In the genomic region with DNA sequence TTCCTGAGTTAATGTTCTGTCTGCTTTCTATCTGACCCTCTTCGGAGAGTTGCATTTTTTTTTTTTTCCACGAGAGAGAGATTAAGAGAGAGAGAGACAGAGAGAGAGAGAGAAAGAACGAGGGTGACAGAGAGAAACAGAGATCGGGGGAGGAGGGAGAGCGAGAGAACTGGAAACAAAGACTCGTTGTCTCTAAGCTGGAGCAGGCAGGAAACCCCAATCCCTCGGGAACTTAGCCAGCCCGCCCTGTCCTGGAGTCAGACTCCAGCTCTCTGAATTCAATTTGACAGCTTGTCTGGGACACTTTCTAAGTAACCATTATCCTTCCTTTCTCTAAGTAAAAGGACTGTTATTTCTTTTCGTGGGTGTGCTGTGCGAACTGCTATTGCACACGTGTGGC, we compare ENCODE assay signal across 14 cellular contexts.
A peak's percentile ranks its signal among the peaks of the same experiment; 100 is the strongest.
DNase-seq lines count a peak whose midpoint lies in the region; ATAC-seq, FAIRE-seq and TF ChIP-seq lines count a peak whose summit lies in the region.
"Had no signal": no experiment of that assay in that cellular context is flagged by ENCODE, and none has a peak within 500 bp of the region (broad histone marks: within the 10 kb centered on the region; RNA-seq: fewer than 3 reads in every experiment).

No MANE protein-coding gene starts in this region.

- H2BK15ac ChIP-seq in H9 (ENCODE audit: low read depth, low read length), result no peak overlapping the region

- TF ChIP-seq CTCF in nephron progenitor cell (IDR thresholded peaks at IDR 0.05), result no peak
- TF ChIP-seq CTCF in H9 (conservative IDR thresholded peaks at IDR 0.05), result no peak

- H3K4me2 ChIP-seq in H9 (ENCODE audit: insufficient read depth, insufficient read length, low read length), result no peak overlapping the region

- H3K79me2 ChIP-seq in H9 (ENCODE audit: insufficient read depth, low read length), result no peaks in the 10 kb centered on the region

- no CpG with 5 or more reads among the region's 11 CpGs for WGBS in H9 (ENCODE audit: extremely low coverage, insufficient read length, low lambda C conversion rate)

- H3T11ph ChIP-seq in H9 (ENCODE audit: low read length), result no peak overlapping the region

- H2BK5ac ChIP-seq in H9 (ENCODE audit: insufficient read length, low read length), result no peak overlapping the region

- H2BK12ac ChIP-seq in H9 (ENCODE audit: insufficient read length, low read depth, low read length), result no peak overlapping the region

- H3K4me1 Mint-ChIP-seq in nephron progenitor cell (peaks cover 34% of the 10 kb centered on the region), H9 (peaks cover 25 to 27% of the 10 kb centered on the region in 2 experiments)
- peaks cover 6% of the 10 kb centered on the region for H3K4me1 Mint-ChIP-seq in activated CD4-positive, alpha-beta memory T cell treated with anti-CD3 and anti-CD28 coated beads, Interleukin-2, amount 10 ng/mL, durations not matched to agents 7 days and 5 days

- H3K4me3 ChIP-seq in SJCRH30, result peak overlapping the region; percentile 19
- H3K4me3 ChIP-seq: BLaER1 treated with 17β-estradiol and CSF1 and Interleukin-3, amounts not matched to agents 10 nM and 100 nM; vagina had no signal

- peaks cover 10% of the 10 kb centered on the region for H3K36me3 Mint-ChIP-seq in nephron progenitor cell (ENCODE audit: low read depth)
- no peaks in the 10 kb centered on the region for H3K36me3 Mint-ChIP-seq in H9 (ENCODE audit: insufficient read depth in 1 of 3, low read depth in 3 of 3)
- peaks cover 74% of the 10 kb centered on the region for H3K36me3 Mint-ChIP-seq in activated CD4-positive, alpha-beta memory T cell treated with anti-CD3 and anti-CD28 coated beads, Interleukin-2, amount 10 ng/mL, durations not matched to agents 7 days and 5 days (ENCODE audit: low read depth)

- H3K4me3 Mint-ChIP-seq in nephron progenitor cell (no peak overlapping the region), H9 (no peak overlapping the region)
- H3K4me3 Mint-ChIP-seq in activated CD4-positive, alpha-beta memory T cell treated with anti-CD3 and anti-CD28 coated beads, Interleukin-2, amount 10 ng/mL, durations not matched to agents 7 days and 5 days, result no peak overlapping the region
- H3K4me3 Mint-ChIP-seq: effector memory CD8-positive, alpha-beta T cell had no signal

- H4K8ac ChIP-seq in H9 (replicated peaks; ENCODE audit: insufficient read length, low read depth, low read length), result no peak overlapping the region

- no peaks in the 10 kb centered on the region for H4K20me1 ChIP-seq in H9 (ENCODE audit: control insufficient read depth, insufficient read depth, insufficient read length)

- H3K18ac ChIP-seq in H9 (ENCODE audit: insufficient read length, low read depth, low read length), result no peak overlapping the region

- H2AK5ac ChIP-seq in H9 (ENCODE audit: insufficient read length, low read length), result no peak overlapping the region

- no peak overlapping the region for H2AFZ ChIP-seq in H9 (ENCODE audit: low read length)

- no peaks in the 10 kb centered on the region for H3K79me1 ChIP-seq in H9 (ENCODE audit: insufficient read depth, low read depth, low read length, poor library complexity, severe bottlenecking)

- no peak overlapping the region for H2BK120ac ChIP-seq in H9 (ENCODE audit: low read depth, low read length, poor library complexity, severe bottlenecking)

- H4K5ac ChIP-seq in H9 (ENCODE audit: insufficient read length, low read depth, low read length), result no peak overlapping the region

- H3K9me3 Mint-ChIP-seq in nephron progenitor cell, result no peaks in the 10 kb centered on the region
- H3K9me3 Mint-ChIP-seq in H9, result no peaks in the 10 kb centered on the region
- no peaks in the 10 kb centered on the region for H3K9me3 Mint-ChIP-seq in activated CD4-positive, alpha-beta memory T cell treated with anti-CD3 and anti-CD28 coated beads, Interleukin-2, amount 10 ng/mL, durations not matched to agents 7 days and 5 days
- H3K9me3 Mint-ChIP-seq: effector memory CD8-positive, alpha-beta T cell had no signal

- peaks cover 12% of the 10 kb centered on the region for H3K27me3 Mint-ChIP-seq in nephron progenitor cell (ENCODE audit: low read depth, poor library complexity)
- H3K27me3 Mint-ChIP-seq in H9 (ENCODE audit: low read depth), result peaks cover 4% of the 10 kb centered on the region
- H3K27me3 Mint-ChIP-seq in activated CD4-positive, alpha-beta memory T cell treated with anti-CD3 and anti-CD28 coated beads, Interleukin-2, amount 10 ng/mL, durations not matched to agents 7 days and 5 days, result no peaks in the 10 kb centered on the region
- H3K27me3 Mint-ChIP-seq: effector memory CD8-positive, alpha-beta T cell had no signal

- H3K9me3 ChIP-seq in SJCRH30 (replicated peaks) (no peaks in the 10 kb centered on the region), H9 (ENCODE audit: control insufficient read depth, low read depth, low read length) (no peaks in the 10 kb centered on the region)
- H3K9me3 ChIP-seq: BLaER1 treated with 17β-estradiol and CSF1 and Interleukin-3, amounts not matched to agents 10 nM and 100 nM; vagina had no signal

- H3K56ac ChIP-seq in H9 (ENCODE audit: insufficient read length, low read depth, low read length), result no peak overlapping the region

- CTCF ChIA-PET in activated CD4-positive, alpha-beta memory T cell treated with anti-CD3 and anti-CD28 coated beads, Interleukin-2, amount 10 ng/mL, durations not matched to agents 7 days and 5 days (lab: Charles Lee), result interaction anchor here (2.8 kb wide), 1 partner anchor 13 kb away, joined by 11 read pairs; no protein-coding TSS in a partner anchor

- no peak overlapping the region for H3K23ac ChIP-seq in H9 (ENCODE audit: insufficient read length, low read depth, low read length)

- H3K36me3 ChIP-seq in SJCRH30, result no peaks in the 10 kb centered on the region

- no peak overlapping the region for H4K91ac ChIP-seq in H9 (ENCODE audit: insufficient read length, low read depth, low read length)

- H3K27me3 ChIP-seq in SJCRH30 (no peaks in the 10 kb centered on the region), H9 (ENCODE audit: insufficient read depth, low read length) (no peaks in the 10 kb centered on the region)
- H3K27me3 ChIP-seq: BLaER1 treated with 17β-estradiol and CSF1 and Interleukin-3, amounts not matched to agents 10 nM and 100 nM; vagina had no signal

- DNase-seq in Ammon's horn (ENCODE audit: low spot score) (peak; percentile 90), SJCRH30 (peak; percentile 81 to 87), frontal cortex (ENCODE audit: low spot score in 2 of 2) (peak; percentile 57), nephron progenitor cell (peak; percentile 23), H9 (no peak)
- no peak for DNase-seq in activated CD4-positive, alpha-beta memory T cell treated with anti-CD3 and anti-CD28 coated beads, Interleukin-2, amount 10 ng/mL, durations not matched to agents 7 days and 5 days
- DNase-seq: effector memory CD8-positive, alpha-beta T cell; mesendoderm; NCI-H2107 had no signal

- H3K27ac ChIP-seq in SJCRH30, result peak overlapping the region; percentile 31
- H3K27ac ChIP-seq in H9 (ENCODE audit: insufficient read length, low read depth, low read length), result no peak overlapping the region
- H3K27ac ChIP-seq: vagina had no signal

- H2BK20ac ChIP-seq in H9 (ENCODE audit: low read depth, low read length, poor library complexity, severe bottlenecking), result no peak overlapping the region

- H3K27ac Mint-ChIP-seq in nephron progenitor cell, result peak overlapping the region; percentile 58
- no peak overlapping the region for H3K27ac Mint-ChIP-seq in H9
- H3K27ac Mint-ChIP-seq in activated CD4-positive, alpha-beta memory T cell treated with anti-CD3 and anti-CD28 coated beads, Interleukin-2, amount 10 ng/mL, durations not matched to agents 7 days and 5 days, result no peak overlapping the region

- no peak for FAIRE-seq in frontal cortex (lab: Jason Lieb, UNC)
- FAIRE-seq: GM12892 had no signal

- POLR2A ChIA-PET in activated CD4-positive, alpha-beta memory T cell treated with anti-CD3 and anti-CD28 coated beads, Interleukin-2, amount 10 ng/mL, durations not matched to agents 7 days and 5 days (lab: Charles Lee), result no interaction called here

- H3K23me2 ChIP-seq in H9 (ENCODE audit: insufficient read length, low read depth, low read length, poor library complexity, severe bottlenecking), result no peaks in the 10 kb centered on the region

- H3K9ac ChIP-seq in H9 (ENCODE audit: extremely low read depth, insufficient read length, low read length), result no peak overlapping the region
- H3K9ac ChIP-seq: BLaER1 treated with 17β-estradiol and CSF1 and Interleukin-3, amounts not matched to agents 10 nM and 100 nM had no signal

- no peak overlapping the region for H3K4ac ChIP-seq in H9 (ENCODE audit: low read depth, low read length)

- peaks cover 11% of the 10 kb centered on the region; the same call in 1 of the 2 replicates for H3K4me1 ChIP-seq in SJCRH30
- peaks cover 4% of the 10 kb centered on the region; the same call in 1 of the 2 replicates for H3K4me1 ChIP-seq in H9 (ENCODE audit: insufficient read depth, low read length)
- H3K4me1 ChIP-seq: vagina had no signal

- ATAC-seq in GM18519 (IDR thresholded peaks at IDR 0.05; ENCODE audit: low FRiP score, unreplicated experiment) (no peak), HG02884 (IDR thresholded peaks at IDR 0.05; ENCODE audit: unreplicated experiment) (no peak)
- ATAC-seq: effector memory CD8-positive, alpha-beta T cell had no signal

- H3K14ac ChIP-seq in H9 (ENCODE audit: insufficient read depth, low read length), result no peak overlapping the region

Comparison
In these comparisons a context has a peak if more than half of its experiments do, and no peak if none do; other contexts are left out.
1. DNase-seq: peak in Ammon's horn (single experiment), SJCRH30 (2 of 2), frontal cortex (2 of 2) and nephron progenitor cell (single experiment); none in H9 (single experiment) and activated CD4-positive, alpha-beta memory T cell treated with anti-CD3 and anti-CD28 coated beads, Interleukin-2, amount 10 ng/mL, durations not matched to agents 7 days and 5 days (single experiment).